ENCODE assay signal across 7 cellular contexts in genomic region chr3:150411971-150412370, GRCh38. TPM values are rescaled to one million over a fixed set of nuclear protein-coding genes. Genes with fewer than 3 reads are reported as not detected.
DNase-seq lines count a peak whose midpoint lies in the region; ATAC-seq and TF ChIP-seq lines count a peak whose summit lies in the region.

No MANE protein-coding gene starts in this region.

- H3K9ac ChIP-seq in SU-DHL-6 (ENCODE audit: low read length) = peak overlapping the region; percentile 94

- H3K4me2 ChIP-seq in SU-DHL-6 (ENCODE audit: low read depth, low read length, poor library complexity, severe bottlenecking) = peak overlapping the region; percentile 99

- H3K9me2 ChIP-seq in SU-DHL-6 (replicated peaks; ENCODE audit: insufficient read depth, low read length) = no peaks in the 10 kb centered on the region

- H3K9me3 ChIP-seq in HEK293 (ENCODE audit: control insufficient read depth, insufficient read depth, low read depth, low read length) (no peaks in the 10 kb centered on the region), SU-DHL-6 (ENCODE audit: insufficient read depth, low read length) (no peaks in the 10 kb centered on the region), body of pancreas (no peaks in the 10 kb centered on the region)

- intact Hi-C loops in body of pancreas (cut with DNase I) = no loop called here

- H3K36me3 Mint-ChIP-seq in stimulated activated effector memory CD8-positive, alpha-beta T cell treated with anti-CD3 and anti-CD28 coated beads, Interleukin-12 subunit alpha, Interleukin-12 subunit beta, amount 100 ng/mL, for 72 hours = peaks cover 52% of the 10 kb centered on the region

- no peaks in the 10 kb centered on the region for H3K9me3 Mint-ChIP-seq in stimulated activated effector memory CD8-positive, alpha-beta T cell treated with anti-CD3 and anti-CD28 coated beads, Interleukin-12 subunit alpha, Interleukin-12 subunit beta, amount 100 ng/mL, for 72 hours

- H3K4me3 Mint-ChIP-seq in stimulated activated effector memory CD8-positive, alpha-beta T cell treated with anti-CD3 and anti-CD28 coated beads, Interleukin-12 subunit alpha, Interleukin-12 subunit beta, amount 100 ng/mL, for 72 hours = peak overlapping the region; percentile 92

- H3K4me1 Mint-ChIP-seq in stimulated activated effector memory CD8-positive, alpha-beta T cell treated with anti-CD3 and anti-CD28 coated beads, Interleukin-12 subunit alpha, Interleukin-12 subunit beta, amount 100 ng/mL, for 72 hours = peaks cover 47% of the 10 kb centered on the region

- peak overlapping the region; percentile 87 for H3K4me3 ChIP-seq in HEK293 (ENCODE audit: low read depth, low read length)
- peak overlapping the region; percentile 90 for H3K4me3 ChIP-seq in SU-DHL-6 (ENCODE audit: insufficient read depth, low read length, poor library complexity, severe bottlenecking)
- peak overlapping the region; percentile 98 for H3K4me3 ChIP-seq in fibroblast of villous mesenchyme (ENCODE audit: low read depth, low read length)
- peak overlapping the region in 1 of 2 donors; percentile 73 for H3K4me3 ChIP-seq in body of pancreas

- H3K27ac ChIP-seq in HEK293 (ENCODE audit: extremely low read depth, low read depth, low read length) = no peak overlapping the region
- no peak overlapping the region for H3K27ac ChIP-seq in SU-DHL-6 (ENCODE audit: low read depth, low read length)
- H3K27ac ChIP-seq in body of pancreas = peak overlapping the region in 1 of 4 donors; percentile 98

- H3K27me3 ChIP-seq in SU-DHL-6 (ENCODE audit: low read length) (no peaks in the 10 kb centered on the region), body of pancreas (no peaks in the 10 kb centered on the region)

- CTCF ChIA-PET in HEK293 (lab: Yijun Ruan, JAX) = interaction anchor here (0.7 to 1.4 kb wide), 8 partner anchors 27 to 192 kb away, joined by 3 to 5 read pairs (median 3); no protein-coding TSS in a partner anchor

- peak; percentile 73 for DNase-seq in fibroblast of villous mesenchyme (ENCODE audit: low read depth)
- DNase-seq in stimulated activated effector memory CD8-positive, alpha-beta T cell treated with anti-CD3 and anti-CD28 coated beads, Interleukin-12 subunit alpha, Interleukin-12 subunit beta, amount 100 ng/mL, for 72 hours (ENCODE audit: low spot score in 2 of 2) = no peak
- no peak for DNase-seq in body of pancreas
- DNase-seq in stimulated activated CD4-positive, alpha-beta T cell treated with anti-CD3 and anti-CD28 coated beads, Interleukin-12 subunit alpha, Interleukin-12 subunit beta, amount 100 ng/mL, for 4 hours = no peak

- peaks cover 80% of the 10 kb centered on the region for H3K79me2 ChIP-seq in SU-DHL-6 (ENCODE audit: insufficient read depth, low read length)

- no peak for TF ChIP-seq POLR2A in body of pancreas (IDR thresholded peaks at IDR 0.05)

- peaks cover 18% of the 10 kb centered on the region for H3F3A ChIP-seq in SU-DHL-6 (ENCODE audit: insufficient read depth)

- H3K4me1 ChIP-seq in HEK293 (ENCODE audit: control insufficient read depth, insufficient read depth, low read length) (no peaks in the 10 kb centered on the region), body of pancreas (peaks cover 39% of the 10 kb centered on the region)

- TF ChIP-seq CTCF in HEK293 (tag by site-specific recombination; IDR thresholded peaks at IDR 0.05) (no peak), SU-DHL-6 (IDR thresholded peaks at IDR 0.05; ENCODE audit: insufficient read depth, low read length, poor library complexity, severe bottlenecking) (no peak), fibroblast of villous mesenchyme (IDR thresholded peaks at IDR 0.05; ENCODE audit: insufficient read depth, low read depth, low read length) (no peak), body of pancreas (IDR thresholded peaks at IDR 0.05) (no peak)

- peak overlapping the region; percentile 75 for H3K27ac Mint-ChIP-seq in stimulated activated effector memory CD8-positive, alpha-beta T cell treated with anti-CD3 and anti-CD28 coated beads, Interleukin-12 subunit alpha, Interleukin-12 subunit beta, amount 100 ng/mL, for 72 hours

- H4K20me1 ChIP-seq in SU-DHL-6 (ENCODE audit: low read depth, low read length) = peaks cover 52% of the 10 kb centered on the region

- no peak overlapping the region for H2AFZ ChIP-seq in SU-DHL-6 (ENCODE audit: low read depth, low read length, severe bottlenecking)

- ATAC-seq in stimulated activated effector memory CD8-positive, alpha-beta T cell treated with anti-CD3 and anti-CD28 coated beads, Interleukin-12 subunit alpha, Interleukin-12 subunit beta, amount 100 ng/mL, for 72 hours = no peak
- ATAC-seq in body of pancreas = no peak
- no peak for ATAC-seq in activated CD4-positive, CD25-positive, alpha-beta regulatory T cell treated with anti-CD3 and anti-CD28 coated beads, Interleukin-2, amount 50 U/mL, for 24 hours

- peaks cover 0 to 24% of the 10 kb centered on the region in 2 experiments; a peak in 1 of 3 replicates for H3K36me3 ChIP-seq in HEK293 (ENCODE audit: control insufficient read depth in 2 of 2, insufficient read depth in 1 of 2, low read length in 2 of 2)
- peaks cover 27% of the 10 kb centered on the region for H3K36me3 ChIP-seq in SU-DHL-6 (ENCODE audit: low read length)
- no peaks in the 10 kb centered on the region for H3K36me3 ChIP-seq in body of pancreas (replicated peaks in 1 of 2; ENCODE audit: insufficient read depth in 1 of 2, low read depth in 2 of 2)

- 23 to 32% methylated on average over 2 of the region's 2 CpGs for WGBS in body of pancreas, 2 donors

- POLR2A ChIA-PET in HEK293 (lab: Yijun Ruan, JAX) = no interaction called here

TF ChIP-seq in HEK293, 187 proteins besides CTCF, POLR2A, EP300 and RAD21:
- no peak for TF ChIP-seq ZNF138 (tag by site-specific recombination; IDR thresholded peaks at IDR 0.05; ENCODE audit: borderline replicate concordance)
- no peak for TF ChIP-seq ZEB2 (tag by site-specific recombination; IDR thresholded peaks at IDR 0.05)
- TF ChIP-seq ZNF202 (tag by site-specific recombination; IDR thresholded peaks at IDR 0.05; ENCODE audit: borderline replicate concordance) = no peak
- TF ChIP-seq ZBTB1 (tag by site-specific recombination; IDR thresholded peaks at IDR 0.05) = no peak
- TF ChIP-seq SCRT2 (tag by site-specific recombination; IDR thresholded peaks at IDR 0.05) = no peak
- TF ChIP-seq ZSCAN30 (tag by site-specific recombination; IDR thresholded peaks at IDR 0.05) = no peak
- TF ChIP-seq ZNF488 (tag by site-specific recombination; IDR thresholded peaks at IDR 0.05) = no peak
- TF ChIP-seq TCF7L2 (IDR thresholded peaks at IDR 0.05; ENCODE audit: borderline replicate concordance, low read depth, low read length) = no peak
- no peak for TF ChIP-seq ZNF248 (tag by site-specific recombination; IDR thresholded peaks at IDR 0.05)
- TF ChIP-seq INSM2 (tag by site-specific recombination; IDR thresholded peaks at IDR 0.05) = no peak
- TF ChIP-seq PRDM6 (tag by site-specific recombination; IDR thresholded peaks at IDR 0.05) = no peak
- no peak for TF ChIP-seq ZNF24 (tag by site-specific recombination; IDR thresholded peaks at IDR 0.05)
- TF ChIP-seq KLF17 (tag by site-specific recombination; IDR thresholded peaks at IDR 0.05) = no peak

RNA-seq across cellular contexts. Expression of gene TSC22D2, which starts 3.9 kb away (rescaled TPM):
- total RNA-seq in fibroblast of villous mesenchyme (14.2 and 16.4 TPM in 2 replicates), body of pancreas (10 to 100 TPM in 1 of 2 donors, 1 to 10 TPM in 1; 9.1 to 15.8 TPM)
